ENCODE assay signal across 8 cellular contexts in genomic region chr1:15702722-15703550, GRCh38. TPM values are rescaled to one million over a fixed set of nuclear protein-coding genes. Genes with fewer than 3 reads are reported as not detected.
DNase-seq lines count a peak whose midpoint lies in the region; ATAC-seq lines count a peak whose summit lies in the region.

No MANE protein-coding gene starts in this region.

- peak; percentile 44 to 59 for ATAC-seq in right cardiac atrium
- no peak for ATAC-seq in GM21515 (IDR thresholded peaks at IDR 0.05; ENCODE audit: unreplicated experiment)
- ATAC-seq in GM19397 (IDR thresholded peaks at IDR 0.05; ENCODE audit: unreplicated experiment) = no peak

- H3K9ac ChIP-seq in skeletal muscle tissue (ENCODE audit: low read depth in 1 of 3, low read length in 3 of 3) = peak overlapping the region; percentile 63 to 79 (median 69)

- peak; percentile 79 for DNase-seq in H7
- DNase-seq in astrocyte of the hippocampus (ENCODE audit: low read depth, low spot score) = peak; percentile 35
- DNase-seq in right cardiac atrium = peak in 2 of 3 donors; percentile 58 to 71
- DNase-seq in GM19240 (ENCODE audit: insufficient read length, low spot score) = no peak
- no peak for DNase-seq in stimulated activated CD4-positive, alpha-beta T cell treated with anti-CD3 and anti-CD28 coated beads, Interleukin-4, amount 100 ng/mL, for 1 hour

- H3K27ac ChIP-seq in right cardiac atrium (ENCODE audit: low read length) (peak overlapping the region; percentile 86), skeletal muscle tissue (ENCODE audit: low read depth, low read length) (peak overlapping the region; percentile 89)

- H3K27me3 ChIP-seq in H7 (ENCODE audit: control insufficient read depth, insufficient read depth, low read length) = no peaks in the 10 kb centered on the region
- no peaks in the 10 kb centered on the region for H3K27me3 ChIP-seq in right cardiac atrium (ENCODE audit: control insufficient read depth, insufficient read depth)
- no peaks in the 10 kb centered on the region for H3K27me3 ChIP-seq in skeletal muscle tissue (ENCODE audit: control insufficient read depth in 3 of 3, insufficient read depth in 3 of 3, low read length in 3 of 3)

- intact Hi-C loops in right cardiac atrium (cut with DNase I) = no loop called here

- H3K4me3 ChIP-seq in H7 (ENCODE audit: insufficient read depth, low read depth, low read length) = no peak overlapping the region
- no peak overlapping the region for H3K4me3 ChIP-seq in right cardiac atrium (ENCODE audit: low read length)
- H3K4me3 ChIP-seq in skeletal muscle tissue (ENCODE audit: low read length in 3 of 3) = peak overlapping the region in 2 of 3 donors; percentile 10 to 29

- H3K4me1 ChIP-seq in right cardiac atrium (ENCODE audit: control insufficient read depth, insufficient read depth, low read length) (peaks cover 17% of the 10 kb centered on the region), skeletal muscle tissue (ENCODE audit: control insufficient read depth in 3 of 3, insufficient read depth in 3 of 3, low read length in 3 of 3) (peaks cover 44 to 67% (median 56%) of the 10 kb centered on the region in 3 donors)

- H3K9me3 ChIP-seq in right cardiac atrium (ENCODE audit: control insufficient read depth, low read length) (no peaks in the 10 kb centered on the region), skeletal muscle tissue (ENCODE audit: control insufficient read depth in 3 of 3, low read length in 3 of 3) (no peaks in the 10 kb centered on the region)

- WGBS in right cardiac atrium = 62% methylated on average over 19 of the region's 19 CpGs

- H3K36me3 ChIP-seq in H7 (replicated peaks; ENCODE audit: control insufficient read depth, insufficient read depth, low read length) (no peaks in the 10 kb centered on the region; the same call in 1 of the 2 replicates), skeletal muscle tissue (ENCODE audit: control insufficient read depth in 3 of 3, insufficient read depth in 3 of 3, low read length in 3 of 3) (peaks cover 0 to 6% (median 4%) of the 10 kb centered on the region in 3 donors)

RNA-seq across cellular contexts. Expression of gene PLEKHM2, which starts 18.8 kb away (rescaled TPM):
- total RNA-seq in H7 (2014; rRNA removed; shearing (Covaris generic)) = 79.0 and 79.6 TPM in 2 replicates
- total RNA-seq in right cardiac atrium (10 to 100 TPM; 72.1 to 85.1 (median 76.1) TPM), skeletal muscle tissue (36.0 TPM)
- polyA plus RNA-seq in right cardiac atrium = 71.8 TPM

RNA-seq across cellular contexts. Expression of gene SLC25A34, which starts 33.1 kb away (rescaled TPM):
- 0.70 and 1.7 TPM in 2 replicates for total RNA-seq in H7 (2014; rRNA removed; shearing (Covaris generic))
- 1 to 10 TPM; 3.0 to 4.4 (median 3.3) TPM for total RNA-seq in right cardiac atrium
- 8.1 TPM for polyA plus RNA-seq in right cardiac atrium
- total RNA-seq in skeletal muscle tissue = 1.6 TPM

RNA-seq across cellular contexts. Expression of gene TMEM82, which starts 39.4 kb away (rescaled TPM):
- total RNA-seq in H7 (2014; rRNA removed; shearing (Covaris generic)) = 1.00 and 2.2 TPM in 2 replicates
- total RNA-seq in right cardiac atrium = not detected
- polyA plus RNA-seq in right cardiac atrium = not detected
- total RNA-seq in skeletal muscle tissue = not detected

RNA-seq across cellular contexts. Expression of gene FBLIM1, which starts 55.7 kb away (rescaled TPM):
- total RNA-seq in H7 (2014; rRNA removed; shearing (Covaris generic)) = 91.0 and 95.6 TPM in 2 replicates
- 100 to 1,000 TPM in 1 of 4 donors, 10 to 100 TPM in 3; 83.6 to 112 (median 94.6) TPM for total RNA-seq in right cardiac atrium
- polyA plus RNA-seq in right cardiac atrium = 95.0 TPM
- total RNA-seq in skeletal muscle tissue = 7.3 TPM

Comparison
In these comparisons a context has a peak if more than half of its experiments do, and no peak if none do; other contexts are left out.
1. DNase-seq: peak in H7 (single experiment), astrocyte of the hippocampus (single experiment) and right cardiac atrium (2 of 3); none in GM19240 (single experiment) and stimulated activated CD4-positive, alpha-beta T cell treated with anti-CD3 and anti-CD28 coated beads, Interleukin-4, amount 100 ng/mL, for 1 hour (single experiment).
2. H3K4me3 ChIP-seq: peak in skeletal muscle tissue (2 of 3); none in H7 (single experiment) and right cardiac atrium (single experiment).
3. ATAC-seq: peak in right cardiac atrium (2 of 2); none in GM21515 (single experiment) and GM19397 (single experiment).